8 cellular contexts compared by ENCODE assay signal in genomic region chr6:18154507-18155272, GRCh38. TPM values are rescaled to one million over a fixed set of nuclear protein-coding genes. Genes with fewer than 3 reads are reported as not detected.
A peak's percentile ranks its signal among the peaks of the same experiment; 100 is the strongest.
DNase-seq lines count a peak whose midpoint lies in the region; ATAC-seq, FAIRE-seq and TF ChIP-seq lines count a peak whose summit lies in the region.

TSS of gene TPMT (minus strand) at chr6:18155077. CDS start at chr6:18149127, 5,950 bp downstream.

- no peaks in the 10 kb centered on the region for H3K27me3 ChIP-seq in CD8-positive, alpha-beta memory T cell (ENCODE audit: insufficient read depth, low read length, poor library complexity, severe bottlenecking)
- H3K27me3 ChIP-seq in body of pancreas (no peaks in the 10 kb centered on the region), kidney epithelial cell (ENCODE audit: control insufficient read depth, insufficient read depth, low read length) (no peaks in the 10 kb centered on the region)

- no peaks in the 10 kb centered on the region for H3K27me3 Mint-ChIP-seq in CD8-positive, alpha-beta memory T cell
- no peaks in the 10 kb centered on the region for H3K27me3 Mint-ChIP-seq in stimulated activated memory B cell treated with anti-CD40 and anti-IgM and Interleukin-4, amounts not matched to agents 10 μg/mL and 1 μg/mL and 100 μg/mL, for 72 hours

- H3K9me3 Mint-ChIP-seq in CD8-positive, alpha-beta memory T cell = no peaks in the 10 kb centered on the region
- H3K9me3 Mint-ChIP-seq in stimulated activated memory B cell treated with anti-CD40 and anti-IgM and Interleukin-4, amounts not matched to agents 10 μg/mL and 1 μg/mL and 100 μg/mL, for 72 hours = no peaks in the 10 kb centered on the region

- H3K27ac ChIP-seq in CD8-positive, alpha-beta memory T cell (ENCODE audit: low read depth, low read length) = peak within 1 kb of the TSS; percentile 93
- peak within 1 kb of the TSS; percentile 87 to 95 (median 92) for H3K27ac ChIP-seq in body of pancreas

- peak; percentile 75 to 96 (median 96) for TF ChIP-seq POLR2A in body of pancreas (IDR thresholded peaks at IDR 0.05)

- POLR2A ChIA-PET in CD8-positive, alpha-beta memory T cell (lab: Charles Lee) = interaction anchor here (0.7 kb wide), 1 partner anchor 111 kb away, joined by 3 read pairs; no protein-coding TSS in a partner anchor

- H3K36me3 ChIP-seq in CD8-positive, alpha-beta memory T cell (ENCODE audit: insufficient read depth, low read length) = peaks cover under 1% of the 10 kb centered on the region
- H3K36me3 ChIP-seq in body of pancreas (replicated peaks in 1 of 2; ENCODE audit: insufficient read depth in 1 of 2, low read depth in 2 of 2) (no peaks in the 10 kb centered on the region), kidney epithelial cell (ENCODE audit: control insufficient read depth, insufficient read depth, low read length) (no peaks in the 10 kb centered on the region)

- ATAC-seq in GM19372 (IDR thresholded peaks at IDR 0.05; ENCODE audit: low read depth, unreplicated experiment) (peak; percentile 46), HG03432 (IDR thresholded peaks at IDR 0.05; ENCODE audit: unreplicated experiment) (peak; percentile 59), body of pancreas (no peak)
- peak; percentile 85 for ATAC-seq in stimulated activated memory B cell treated with anti-CD40 and anti-IgM and Interleukin-4, amounts not matched to agents 10 μg/mL and 1 μg/mL and 100 μg/mL, for 72 hours

- CTCF ChIA-PET in CD8-positive, alpha-beta memory T cell (lab: Charles Lee) = interaction anchor here (1.0 kb wide), 1 partner anchor 52 kb away, joined by 3 read pairs; no protein-coding TSS in a partner anchor

- TF ChIP-seq CTCF in body of pancreas (IDR thresholded peaks at IDR 0.05) (no peak), kidney epithelial cell (IDR thresholded peaks at IDR 0.05; ENCODE audit: insufficient read depth, low read length, poor library complexity, severe bottlenecking) (no peak)

- H3K4me1 Mint-ChIP-seq in CD8-positive, alpha-beta memory T cell = peaks cover 22 to 48% (median 43%) of the 10 kb centered on the region in 3 donors
- H3K4me1 Mint-ChIP-seq in stimulated activated memory B cell treated with anti-CD40 and anti-IgM and Interleukin-4, amounts not matched to agents 10 μg/mL and 1 μg/mL and 100 μg/mL, for 72 hours = peaks cover 24% of the 10 kb centered on the region

- peak within 1 kb of the TSS; percentile 95 for H3K4me3 ChIP-seq in CD8-positive, alpha-beta memory T cell (ENCODE audit: low read length)
- H3K4me3 ChIP-seq in body of pancreas (peak within 1 kb of the TSS; percentile 57 to 83), kidney epithelial cell (ENCODE audit: low read depth, low read length) (peak within 1 kb of the TSS; percentile 86)

- no peaks in the 10 kb centered on the region for H3K9me3 ChIP-seq in CD8-positive, alpha-beta memory T cell (ENCODE audit: low read length)
- no peaks in the 10 kb centered on the region for H3K9me3 ChIP-seq in body of pancreas

- peaks cover 0 to 16% (median 6%) of the 10 kb centered on the region in 3 donors for H3K36me3 Mint-ChIP-seq in CD8-positive, alpha-beta memory T cell
- peaks cover 5% of the 10 kb centered on the region for H3K36me3 Mint-ChIP-seq in stimulated activated memory B cell treated with anti-CD40 and anti-IgM and Interleukin-4, amounts not matched to agents 10 μg/mL and 1 μg/mL and 100 μg/mL, for 72 hours

- DNase-seq in CD8-positive, alpha-beta memory T cell = peak in 1 of 5 donors; percentile 97
- peak; percentile 93 for DNase-seq in NCI-H82 treated with DMSO at 0.1 percent for 48 hours (lab: John Stamatoyannopoulos, UW; ENCODE audit: unreplicated experiment)
- peak; percentile 37 to 48 (median 48) for DNase-seq in body of pancreas
- no peak for DNase-seq in kidney epithelial cell (ENCODE audit: low read depth)
- no peak for DNase-seq in frontal cortex (ENCODE audit: low spot score in 2 of 2)

- FAIRE-seq in frontal cortex (lab: Jason Lieb, UNC) = no peak

- intact Hi-C loops in body of pancreas (cut with DNase I) = no loop called here

- 0 to 1% methylated on average over 16 to 45 of the region's 54 CpGs for WGBS in body of pancreas, 2 donors

- H3K27ac Mint-ChIP-seq in CD8-positive, alpha-beta memory T cell = peak within 1 kb of the TSS; percentile 95 to 99 (median 99)
- H3K27ac Mint-ChIP-seq in stimulated activated memory B cell treated with anti-CD40 and anti-IgM and Interleukin-4, amounts not matched to agents 10 μg/mL and 1 μg/mL and 100 μg/mL, for 72 hours = peak within 1 kb of the TSS; percentile 89

- peaks cover 25% of the 10 kb centered on the region for H3K4me1 ChIP-seq in CD8-positive, alpha-beta memory T cell (ENCODE audit: insufficient read depth, low read length)
- H3K4me1 ChIP-seq in body of pancreas = peaks cover 29% of the 10 kb centered on the region

- peak within 1 kb of the TSS; percentile 95 to 100 (median 99) for H3K4me3 Mint-ChIP-seq in CD8-positive, alpha-beta memory T cell
- H3K4me3 Mint-ChIP-seq in stimulated activated memory B cell treated with anti-CD40 and anti-IgM and Interleukin-4, amounts not matched to agents 10 μg/mL and 1 μg/mL and 100 μg/mL, for 72 hours = peak within 1 kb of the TSS; percentile 99

RNA-seq across cellular contexts. Expression of gene TPMT, which starts in this region (rescaled TPM):
- 1 to 10 TPM; 9.1 to 9.7 TPM for total RNA-seq in CD8-positive, alpha-beta memory T cell
- polyA plus RNA-seq in CD8-positive, alpha-beta memory T cell = 14.9 TPM
- total RNA-seq in body of pancreas (1 to 10 TPM; 4.6 to 8.0 TPM), kidney epithelial cell (12.4 and 14.9 TPM in 2 replicates), frontal cortex (8.2 TPM)

Comparison
In these comparisons a context has a peak if more than half of its experiments do, and no peak if none do; other contexts are left out.
1. DNase-seq: peak in NCI-H82 treated with DMSO at 0.1 percent for 48 hours (single experiment) and body of pancreas (4 of 4); none in kidney epithelial cell (single experiment) and frontal cortex (0 of 2).
2. Peak in every context shown above with its lines, with median percentiles within 50 percentile points of each other: H3K4me3 ChIP-seq.